36 cellular contexts compared by ENCODE assay signal in the genomic region with DNA sequence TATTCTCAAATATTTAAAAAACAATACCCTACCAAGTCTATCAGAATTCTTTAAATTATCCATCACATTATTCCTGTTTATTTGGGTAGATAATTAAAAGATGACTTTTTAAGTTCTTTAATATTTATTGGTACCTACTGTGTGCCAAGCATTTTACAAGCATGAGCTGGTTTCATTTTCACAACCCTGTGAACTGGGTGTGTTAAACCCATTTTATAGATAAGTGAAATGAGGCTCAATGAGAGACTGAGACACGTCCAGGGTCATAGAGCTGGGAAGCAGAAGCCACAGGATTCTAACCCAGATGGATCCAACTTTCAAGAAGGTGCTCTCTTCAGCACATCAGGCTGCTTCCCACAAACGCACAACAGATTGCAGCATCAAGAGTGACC. TPM values are rescaled to one million over a fixed set of nuclear protein-coding genes. Genes with fewer than 3 reads are reported as not detected.
"Had no signal": no experiment of that assay in that cellular context is flagged by ENCODE, and none has a peak within 500 bp of the region (broad histone marks: within the 10 kb centered on the region; RNA-seq: fewer than 3 reads in every experiment).

No MANE protein-coding gene starts in this region.

- H3K27ac ChIP-seq: adrenal gland, ascending aorta, brain microvascular endothelial cell, epithelial cell of prostate, esophagus muscularis mucosa, foreskin keratinocyte, gastrocnemius medialis, heart right ventricle, hepatocyte, WERI-Rb-1 had no signal

- H3K27me3 ChIP-seq: adrenal gland, ascending aorta, esophagus muscularis mucosa, hepatocyte had no signal

- H3K79me2 ChIP-seq: hepatocyte had no signal

- FAIRE-seq: bronchial epithelial cell, colon, endometrium, endothelial cell of umbilical vein had no signal

- H3K4me2 ChIP-seq: hepatocyte had no signal

- DNase-seq: activated B cell treated with CpG ODN at 0.5 μM for 24 hours; activated CD4-positive, alpha-beta T cell treated with anti-CD3 and anti-CD28 coated beads for 48 hours; activated CD4-positive, alpha-beta T cell treated with anti-CD3 and anti-CD28 coated beads, Interleukin-2, amount 50 U/mL, for 1 hour; activated CD4-positive, alpha-beta T cell treated with anti-CD3 and anti-CD28 coated beads, Interleukin-2, amount 50 U/mL, for 48 hours; activated CD8-positive, alpha-beta memory T cell treated with anti-CD3 and anti-CD28 coated beads, Interleukin-2, amount 10 ng/mL, durations not matched to agents 7 days and 5 days; activated CD8-positive, alpha-beta memory T cell treated with anti-CD3 and anti-CD28 coated beads, Interleukin-2, amount 50 U/mL, for 4 hours; activated CD8-positive, alpha-beta T cell treated with anti-CD3 and anti-CD28 coated beads, Interleukin-2, amount 10 ng/mL, durations not matched to agents 7 days and 5 days; activated effector memory CD4-positive, alpha-beta T cell treated with anti-CD3 and anti-CD28 coated beads, Interleukin-2, amount 50 U/mL, for 16 hours; activated naive CD4-positive, alpha-beta T cell treated with anti-CD3 and anti-CD28 coated beads for 36 hours; activated naive CD8-positive, alpha-beta T cell treated with anti-CD3 and anti-CD28 coated beads for 36 hours; activated naive CD8-positive, alpha-beta T cell treated with anti-CD3 and anti-CD28 coated beads, Interleukin-2, amount 50 U/mL, for 24 hours; activated T-cell treated with anti-CD3 and anti-CD28 coated beads, Interleukin-2, amount 50 U/mL, for 1 hour; activated T-cell treated with anti-CD3 and anti-CD28 coated beads, Interleukin-2, amount 50 U/mL, for 48 hours; adrenal gland; brain microvascular endothelial cell; cortex of kidney; dermis blood vessel endothelial cell; effector CD8-positive, alpha-beta T cell; foreskin keratinocyte; gastrocnemius medialis; heart right ventricle; T-helper 1 cell; T-helper 17 cell; T1000; WERI-Rb-1 had no signal

- H3K4me1 ChIP-seq: adrenal gland, ascending aorta, foreskin keratinocyte, gastrocnemius medialis, heart right ventricle had no signal

- H3K9me3 ChIP-seq: adrenal gland, ascending aorta, esophagus muscularis mucosa, gastrocnemius medialis, heart right ventricle had no signal

- H3K4me3 ChIP-seq: adrenal gland, ascending aorta, esophagus muscularis mucosa, gastrocnemius medialis, heart right ventricle, hepatocyte had no signal

- H3K36me3 ChIP-seq: adrenal gland, ascending aorta, brain microvascular endothelial cell, esophagus muscularis mucosa, gastrocnemius medialis, heart right ventricle had no signal

- ATAC-seq: activated CD4-positive, CD25-positive, alpha-beta regulatory T cell treated with anti-CD3 and anti-CD28 coated beads, Interleukin-2, amount 50 U/mL, for 24 hours; activated CD8-positive, alpha-beta memory T cell treated with anti-CD3 and anti-CD28 coated beads, Interleukin-2, amount 10 ng/mL, durations not matched to agents 7 days and 5 days; activated CD8-positive, alpha-beta T cell treated with anti-CD3 and anti-CD28 coated beads, Interleukin-2, amount 10 ng/mL, durations not matched to agents 7 days and 5 days; activated naive CD8-positive, alpha-beta T cell treated with anti-CD3 and anti-CD28 coated beads, Interleukin-2, amount 50 U/mL, for 24 hours; foreskin keratinocyte; gastrocnemius medialis; heart right ventricle; T-helper 17 cell had no signal

- H2AFZ ChIP-seq: hepatocyte had no signal

RNA-seq across cellular contexts. Expression of a gene that starts 12.3 kb away (rescaled TPM):
- total RNA-seq: activated B cell treated with CpG ODN at 0.5 μM for 24 hours; activated CD8-positive, alpha-beta memory T cell treated with anti-CD3 and anti-CD28 coated beads, Interleukin-2, amount 10 ng/mL, durations not matched to agents 7 days and 5 days; activated CD8-positive, alpha-beta T cell treated with anti-CD3 and anti-CD28 coated beads, Interleukin-2, amount 10 ng/mL, durations not matched to agents 7 days and 5 days; activated naive CD4-positive, alpha-beta T cell treated with anti-CD3 and anti-CD28 coated beads for 36 hours; activated naive CD8-positive, alpha-beta T cell treated with anti-CD3 and anti-CD28 coated beads for 36 hours; activated T-helper 1 cell treated with anti-CD3 and anti-CD28 coated beads, Interleukin-12 subunit alpha, Interleukin-12 subunit beta, Interleukin-2, Interleukin-4 antibody, amounts not matched to agents 30 ng/mL and 10 ng/mL and 1 ng/mL, durations not matched to agents 14 hours and 24 hours and 36 hours; activated T-helper 2 cell treated with anti-CD3 and anti-CD28 coated beads, Interferon-gamma antibody, Interleukin-2, Interleukin-4, amounts not matched to agents 10 μg/mL and 5 μg/mL and 100 μg/mL, durations not matched to agents 14 hours and 24 hours and 36 hours; bronchial epithelial cell; endothelial cell of umbilical vein; foreskin keratinocyte; T-helper 17 cell had no signal
- polyA plus RNA-seq: endothelial cell of umbilical vein had no signal
